In genomic region chrX:4035874-4036273, GRCh38 we compare ENCODE assay signal across 22 cellular contexts.
DNase-seq lines count a peak whose midpoint lies in the region; ATAC-seq, FAIRE-seq and TF ChIP-seq lines count a peak whose summit lies in the region.
"Had no signal": no experiment of that assay in that cellular context is flagged by ENCODE, and none has a peak within 500 bp of the region (broad histone marks: within the 10 kb centered on the region; RNA-seq: fewer than 3 reads in every experiment).

No MANE protein-coding gene starts in this region.

- H3K9ac ChIP-seq in Karpas-422 (ENCODE audit: low read length) (no peak overlapping the region), SK-N-MC (ENCODE audit: insufficient read length) (no peak overlapping the region)

- no peaks in the 10 kb centered on the region for H3K36me3 Mint-ChIP-seq in immature natural killer cell
- H3K36me3 Mint-ChIP-seq: CD4-positive, alpha-beta memory T cell had no signal

- no peak for ATAC-seq in A549
- ATAC-seq: GM12878 had no signal

- H3K27me3 Mint-ChIP-seq in immature natural killer cell (ENCODE audit: low read depth in 3 of 3), result peaks cover 0 to 2% (median 0%) of the 10 kb centered on the region in 3 donors
- H3K27me3 Mint-ChIP-seq: CD4-positive, alpha-beta memory T cell had no signal

- H3K4me3 Mint-ChIP-seq in immature natural killer cell, result no peak overlapping the region
- H3K4me3 Mint-ChIP-seq: CD4-positive, alpha-beta memory T cell; HFFc6 had no signal

- no peak for DNase-seq in A549 (ENCODE audit: low read depth in 1 of 2, low spot score in 1 of 2)
- DNase-seq in Karpas-422, result peak; percentile 53
- DNase-seq in SK-N-MC (ENCODE audit: low read depth, low spot score), result no peak
- no peak for DNase-seq in immature natural killer cell
- no peak for DNase-seq in stimulated activated CD4-positive, alpha-beta T cell treated with anti-CD3 and anti-CD28 coated beads, Interleukin-4, amount 100 ng/mL, for 1 hour
- DNase-seq in GM10248 (ENCODE audit: extremely low spot score), result no peak
- DNase-seq: ACHN; AML-193; BE2C; C1 segment of cervical spinal cord; Calu3; CD4-positive, alpha-beta memory T cell; COR-L47; DMS53; GOT3; HFFc6 had no signal

- H3K27ac Mint-ChIP-seq in immature natural killer cell, result no peak overlapping the region
- H3K27ac Mint-ChIP-seq: CD4-positive, alpha-beta memory T cell; HFFc6 had no signal

- no peaks in the 10 kb centered on the region for H3K27me3 ChIP-seq in Karpas-422 (ENCODE audit: low read length)
- H3K27me3 ChIP-seq: BE2C had no signal

- H3K4me3 ChIP-seq in A549 (no peak overlapping the region), Karpas-422 (ENCODE audit: low read length) (0 out of 2 replicates have a peak overlapping the region, but pooled peaks have one; percentile 3), SK-N-MC (peak overlapping the region; percentile 61)
- H3K4me3 ChIP-seq: GM12878, HAP-1 had no signal

- no peaks in the 10 kb centered on the region for H3K9me3 ChIP-seq in A549
- peaks cover 4% of the 10 kb centered on the region; the same call in 1 of the 2 replicates for H3K9me3 ChIP-seq in Karpas-422 (ENCODE audit: low read length)
- no peaks in the 10 kb centered on the region for H3K9me3 ChIP-seq in SK-N-MC (ENCODE audit: low read depth, low read length)
- H3K9me3 ChIP-seq: BE2C, HAP-1 had no signal

- H3K79me2 ChIP-seq in Karpas-422 (ENCODE audit: low read length), result no peaks in the 10 kb centered on the region

- H3K36me3 ChIP-seq in Karpas-422 (ENCODE audit: insufficient read depth, low read length) (no peaks in the 10 kb centered on the region; the same call in 1 of the 2 replicates), SK-N-MC (ENCODE audit: insufficient read depth, low read length) (no peaks in the 10 kb centered on the region)
- H3K36me3 ChIP-seq: BE2C, HAP-1 had no signal

- TF ChIP-seq EP300 in A549 (IDR thresholded peaks at IDR 0.05), result no peak

- no peaks in the 10 kb centered on the region for H3K9me2 ChIP-seq in Karpas-422 (replicated peaks; ENCODE audit: insufficient read depth, low read length)

- peak; percentile 46 for FAIRE-seq in A549 (lab: Jason Lieb, UNC)
- FAIRE-seq: A204.1, GM12878, GM18507, H54 had no signal

- no peaks in the 10 kb centered on the region for H3K4me1 Mint-ChIP-seq in immature natural killer cell
- H3K4me1 Mint-ChIP-seq: CD4-positive, alpha-beta memory T cell had no signal

- TF ChIP-seq POLR2A in A549 (IDR thresholded peaks at IDR 0.05; ENCODE audit: low read length), result no peak

- H4K20me1 ChIP-seq in Karpas-422 (ENCODE audit: insufficient read depth, low read depth, low read length), result no peaks in the 10 kb centered on the region

- H3K27ac ChIP-seq in A549, result no peak overlapping the region
- H3K27ac ChIP-seq in Karpas-422 (ENCODE audit: low read length), result no peak overlapping the region
- peak overlapping the region; percentile 71; the same call in 1 of the 2 replicates for H3K27ac ChIP-seq in SK-N-MC
- H3K27ac ChIP-seq: 22Rv1 had no signal

- POLR2A ChIA-PET in A549 (lab: Yijun Ruan, JAX) (no interaction called here), GM10248 (lab: Yijun Ruan, JAX) (no interaction called here)

- TF ChIP-seq RAD21 in A549 (conservative IDR thresholded peaks at IDR 0.05 in 1 of 2, IDR thresholded peaks at IDR 0.05 in 1 of 2), result no peak

- H3K9me3 Mint-ChIP-seq in immature natural killer cell, result peaks cover 0 to 7% (median under 1%) of the 10 kb centered on the region in 6 donors

- TF ChIP-seq CTCF in A549 (IDR thresholded peaks at IDR 0.05) (no peak), GM10248 (IDR thresholded peaks at IDR 0.05; ENCODE audit: control extremely low read depth, extremely low read depth, low read depth, missing control alignments) (no peak)

- no peaks in the 10 kb centered on the region for H3K4me1 ChIP-seq in A549
- peaks cover 35% of the 10 kb centered on the region for H3K4me1 ChIP-seq in Karpas-422 (ENCODE audit: low read length)
- H3K4me1 ChIP-seq: BE2C, HAP-1 had no signal

- no peak overlapping the region for H3K4me2 ChIP-seq in A549
- H3K4me2 ChIP-seq in Karpas-422 (ENCODE audit: low read depth, low read length, poor library complexity, severe bottlenecking), result peak overlapping the region; percentile 32

- CTCF ChIA-PET in A549 (lab: Yijun Ruan, JAX) (no interaction called here), GM10248 (lab: Yijun Ruan, JAX) (interaction anchor here (1.4 kb wide), 1 partner anchor 8 kb away, joined by 4 read pairs; no protein-coding TSS in a partner anchor)

- peak overlapping the region; percentile 26; the same call in 1 of the 2 replicates for H2AFZ ChIP-seq in Karpas-422 (ENCODE audit: low read length)

- 16% methylated on average over 2 of the region's 2 CpGs for WGBS in A549 (ENCODE audit: missing lambda C conversion rate)

TF ChIP-seq in A549, 52 proteins besides CTCF, POLR2A, EP300 and RAD21:
- TF ChIP-seq CBX2 (IDR thresholded peaks at IDR 0.05; ENCODE audit: borderline replicate concordance, low read depth) (no peak), MAFK (IDR thresholded peaks at IDR 0.05; ENCODE audit: partially characterized antibody) (peak; percentile 61), TP53 (CRISPR knock-in tag; IDR thresholded peaks at IDR 0.05) (no peak)
